ENCODE assay signal across 1 cellular context in the genomic region with DNA sequence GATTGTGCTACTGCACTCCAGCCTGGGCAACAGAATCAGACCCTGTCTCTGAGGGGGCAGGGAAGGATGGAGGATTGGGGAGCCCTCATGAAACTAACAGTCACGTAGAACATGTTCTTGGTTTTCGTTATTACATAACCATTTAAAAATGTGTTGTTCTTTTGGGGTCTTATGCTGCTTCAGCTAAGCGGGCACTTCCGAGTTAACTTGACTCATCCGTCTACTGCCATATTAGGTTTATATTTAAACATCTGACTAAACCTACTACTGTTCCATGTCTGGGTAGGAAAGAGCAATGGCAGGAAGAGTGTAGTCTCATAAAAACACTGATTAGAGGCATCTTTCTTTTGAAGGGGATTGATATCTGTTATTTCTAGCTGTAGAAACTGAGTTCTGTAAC.
TF ChIP-seq lines count a peak whose summit lies in the region.

No MANE protein-coding gene starts in this region.

TF ChIP-seq in endothelial cell of umbilical vein, 7 proteins besides CTCF, POLR2A, EP300 and RAD21 (continued from another document):
- TF ChIP-seq EZH2 (IDR thresholded peaks at IDR 0.05; ENCODE audit: borderline replicate concordance, low read depth, low read length, severe bottlenecking) (no peak), MYC (IDR thresholded peaks at IDR 0.05; ENCODE audit: low read depth, low read length) (no peak), FOS (IDR thresholded peaks at IDR 0.05; ENCODE audit: borderline replicate concordance, insufficient read depth, low read length) (no peak)
